Comparison of ENCODE assay signal across 23 cellular contexts in the genomic region with DNA sequence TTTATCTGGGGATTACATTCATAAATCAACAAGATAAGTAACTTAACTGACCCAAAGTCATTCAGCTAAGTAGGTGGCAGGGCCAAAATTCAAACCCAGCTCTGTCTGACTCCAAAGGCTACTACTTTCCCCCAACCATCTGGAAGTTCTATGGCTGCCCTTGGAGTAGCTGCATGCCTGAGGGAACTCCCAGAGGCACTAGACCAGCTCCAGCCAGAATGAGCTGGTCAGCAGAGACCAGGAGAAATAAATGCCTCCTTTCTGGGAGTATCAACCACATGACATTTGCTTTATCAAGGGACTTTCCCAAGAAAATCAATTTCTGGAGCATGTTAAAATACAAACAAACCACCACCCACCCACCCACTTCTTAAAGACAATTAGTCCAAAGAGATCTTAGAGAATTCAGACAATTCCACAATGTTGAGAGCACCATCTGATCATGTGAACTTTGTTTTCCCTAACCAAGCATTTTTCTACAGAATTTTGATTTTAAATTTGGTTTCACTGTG.
DNase-seq lines count a peak whose midpoint lies in the region; FAIRE-seq and TF ChIP-seq lines count a peak whose summit lies in the region.
"Had no signal": no experiment of that assay in that cellular context is flagged by ENCODE, and none has a peak within 500 bp of the region (broad histone marks: within the 10 kb centered on the region; RNA-seq: fewer than 3 reads in every experiment).

No MANE protein-coding gene starts in this region.

- DNase-seq in NCI-H69 (lab: John Stamatoyannopoulos, UW) (peak; percentile 10), astrocyte (ENCODE audit: low read depth) (peak; percentile 18), kidney tubule cell (ENCODE audit: low spot score) (peak; percentile 23), nucleus accumbens (lab: John Stamatoyannopoulos, UW) (no peak), medulla oblongata (ENCODE audit: extremely low spot score) (no peak), dorsolateral prefrontal cortex (no peak)
- DNase-seq in activated naive CD4-positive, alpha-beta T cell treated with anti-CD3 and anti-CD28 coated beads for 36 hours = no peak
- DNase-seq: C1 segment of cervical spinal cord; Caco-2; CD4-positive, alpha-beta memory T cell; DMS 273 treated with DMSO at 0.1 percent for 48 hours; DMS79 treated with DMSO at 0.1 percent for 48 hours; GOT3; HFFc6; IMR-90; KG1; MG63; NCI-H1417; NCI-H1694; NCI-H2227 treated with DMSO at 0.1 percent for 48 hours; PC-3 had no signal

- no peaks in the 10 kb centered on the region for H3K36me3 Mint-ChIP-seq in astrocyte (ENCODE audit: low read depth, unreplicated experiment)
- no peaks in the 10 kb centered on the region for H3K36me3 Mint-ChIP-seq in activated naive CD4-positive, alpha-beta T cell treated with anti-CD3 and anti-CD28 coated beads for 36 hours (ENCODE audit: low read depth)

- H3K9me3 ChIP-seq in astrocyte (ENCODE audit: insufficient read depth, low read depth, low read length) = no peaks in the 10 kb centered on the region
- H3K9me3 ChIP-seq: Caco-2, HAP-1, MG63 had no signal

- H3K27ac ChIP-seq in astrocyte (ENCODE audit: low read depth, low read length) (no peak overlapping the region), dorsolateral prefrontal cortex (no peak overlapping the region)

- FAIRE-seq in astrocyte (lab: Jason Lieb, UNC) = peak; percentile 29
- FAIRE-seq: GM12892 had no signal

- no peak overlapping the region for H3K4me3 ChIP-seq in astrocyte (ENCODE audit: insufficient read depth, low read depth, low read length)
- H3K4me3 ChIP-seq in dorsolateral prefrontal cortex = no peak overlapping the region
- H3K4me3 ChIP-seq: HAP-1, MG63 had no signal

- H3K4me1 ChIP-seq in astrocyte (ENCODE audit: insufficient read depth, low read length) = no peaks in the 10 kb centered on the region
- H3K4me1 ChIP-seq: Caco-2, HAP-1 had no signal

- CTCF ChIA-PET in activated naive CD4-positive, alpha-beta T cell treated with anti-CD3 and anti-CD28 coated beads for 36 hours (lab: Charles Lee) = no interaction called here

- TF ChIP-seq CTCF in astrocyte (IDR thresholded peaks at IDR 0.05; ENCODE audit: insufficient read depth, low read depth, low read length) (no peak), dorsolateral prefrontal cortex (IDR thresholded peaks at IDR 0.05 in 54 of 56, conservative IDR thresholded peaks at IDR 0.05 in 2 of 56; ENCODE audit: low read depth in 1 of 56, partially characterized antibody in 56 of 56) (no peak)

- no peak overlapping the region for H3K4me3 Mint-ChIP-seq in astrocyte (ENCODE audit: unreplicated experiment)
- H3K4me3 Mint-ChIP-seq in activated naive CD4-positive, alpha-beta T cell treated with anti-CD3 and anti-CD28 coated beads for 36 hours = no peak overlapping the region
- H3K4me3 Mint-ChIP-seq: CD4-positive, alpha-beta memory T cell; HFFc6 had no signal

- H3K4me2 ChIP-seq in astrocyte (ENCODE audit: low read length) = no peak overlapping the region

- no peak overlapping the region for H2AFZ ChIP-seq in astrocyte (ENCODE audit: low read depth, low read length)

- H3K9ac ChIP-seq in astrocyte (ENCODE audit: low read length) = no peak overlapping the region

- peaks cover 1% of the 10 kb centered on the region for H3K9me3 Mint-ChIP-seq in astrocyte (ENCODE audit: unreplicated experiment)
- H3K9me3 Mint-ChIP-seq in activated naive CD4-positive, alpha-beta T cell treated with anti-CD3 and anti-CD28 coated beads for 36 hours = no peaks in the 10 kb centered on the region
- H3K9me3 Mint-ChIP-seq: HFFc6 had no signal

- no peaks in the 10 kb centered on the region for H3K4me1 Mint-ChIP-seq in astrocyte (ENCODE audit: low read depth, unreplicated experiment)
- no peaks in the 10 kb centered on the region for H3K4me1 Mint-ChIP-seq in activated naive CD4-positive, alpha-beta T cell treated with anti-CD3 and anti-CD28 coated beads for 36 hours (ENCODE audit: low read depth)
- H3K4me1 Mint-ChIP-seq: CD4-positive, alpha-beta memory T cell had no signal

- intact Hi-C loops in dorsolateral prefrontal cortex (cut with DNase I) = no loop called here
- intact Hi-C loops in activated naive CD4-positive, alpha-beta T cell treated with anti-CD3 and anti-CD28 coated beads for 36 hours (cut with micrococcal nuclease) = no loop called here

- no peaks in the 10 kb centered on the region for H3K27me3 Mint-ChIP-seq in astrocyte (ENCODE audit: low read depth, unreplicated experiment)
- no peaks in the 10 kb centered on the region for H3K27me3 Mint-ChIP-seq in activated naive CD4-positive, alpha-beta T cell treated with anti-CD3 and anti-CD28 coated beads for 36 hours (ENCODE audit: low read depth)
- H3K27me3 Mint-ChIP-seq: CD4-positive, alpha-beta memory T cell had no signal

- no peaks in the 10 kb centered on the region for H3K27me3 ChIP-seq in astrocyte (ENCODE audit: insufficient read depth, low read length)
- peaks cover 0 to 75% (median 12%) of the 10 kb centered on the region in 45 donors for H3K27me3 ChIP-seq in dorsolateral prefrontal cortex
- H3K27me3 ChIP-seq: MG63 had no signal

- no peaks in the 10 kb centered on the region for H3K36me3 ChIP-seq in astrocyte (ENCODE audit: insufficient read depth, low read length)
- H3K36me3 ChIP-seq: HAP-1, MG63 had no signal

- no peaks in the 10 kb centered on the region for H4K20me1 ChIP-seq in astrocyte (ENCODE audit: insufficient read depth, low read length)

- no peaks in the 10 kb centered on the region for H3K79me2 ChIP-seq in astrocyte (ENCODE audit: insufficient read depth, low read length)

- H3K27ac Mint-ChIP-seq in astrocyte (ENCODE audit: unreplicated experiment) = no peak overlapping the region
- no peak overlapping the region for H3K27ac Mint-ChIP-seq in activated naive CD4-positive, alpha-beta T cell treated with anti-CD3 and anti-CD28 coated beads for 36 hours
- H3K27ac Mint-ChIP-seq: HFFc6 had no signal

Comparison
In these comparisons a context has a peak if more than half of its experiments do, and no peak if none do; other contexts are left out.
1. DNase-seq: peak in NCI-H69 (single experiment), astrocyte (single experiment) and kidney tubule cell (single experiment); none in nucleus accumbens (0 of 56), medulla oblongata (single experiment), dorsolateral prefrontal cortex (0 of 10) and activated naive CD4-positive, alpha-beta T cell treated with anti-CD3 and anti-CD28 coated beads for 36 hours (single experiment).